12 cellular contexts compared by ENCODE assay signal in the genomic region with DNA sequence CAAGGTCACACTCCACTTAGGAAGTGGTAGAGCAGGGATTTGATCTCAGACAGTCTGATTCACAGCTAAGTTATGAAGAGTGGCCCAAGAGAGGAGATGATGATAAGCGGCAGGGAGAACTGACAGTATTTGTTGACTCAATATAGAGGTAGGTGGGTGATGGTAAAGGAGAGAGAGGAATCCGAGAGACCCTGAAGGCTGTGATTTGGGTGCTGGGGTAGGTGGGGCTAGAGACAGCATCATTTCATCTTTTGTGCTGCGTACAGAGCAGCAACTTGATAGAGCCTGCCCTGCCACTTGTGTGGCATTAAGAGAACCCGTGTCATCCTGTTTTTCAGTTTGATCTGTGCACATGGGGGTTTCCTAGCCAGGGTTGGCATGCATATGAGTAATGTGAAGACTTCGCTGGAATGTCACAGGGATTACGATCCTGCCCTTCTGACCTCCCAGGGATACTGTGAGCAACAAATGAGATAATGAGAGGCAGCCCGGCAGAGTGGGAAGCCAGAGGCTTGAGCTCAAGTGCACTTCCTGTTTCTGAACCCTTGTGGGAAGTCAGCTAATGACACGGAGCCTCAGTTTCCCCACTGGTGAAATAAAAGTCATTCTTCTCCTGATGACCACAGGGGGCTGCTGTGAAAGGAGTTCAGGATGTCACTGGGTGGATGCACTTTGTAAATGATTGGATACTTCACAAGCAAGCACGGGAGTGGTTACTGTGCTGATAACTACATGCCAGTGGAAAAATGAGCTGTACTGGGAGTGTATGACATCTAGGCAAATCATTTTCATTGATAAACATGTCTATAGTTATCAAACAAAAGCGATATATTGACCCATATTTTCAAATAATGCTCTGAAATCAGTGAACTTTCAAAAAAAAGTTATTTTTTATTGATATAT. TPM values are rescaled to one million over a fixed set of nuclear protein-coding genes. Genes with fewer than 3 reads are reported as not detected.
DNase-seq lines count a peak whose midpoint lies in the region; ATAC-seq and TF ChIP-seq lines count a peak whose summit lies in the region.
"Had no signal": no experiment of that assay in that cellular context is flagged by ENCODE, and none has a peak within 500 bp of the region (broad histone marks: within the 10 kb centered on the region; RNA-seq: fewer than 3 reads in every experiment).

No MANE protein-coding gene starts in this region.

- no peak overlapping the region for H3K4me3 Mint-ChIP-seq in chondrocyte (ENCODE audit: unreplicated experiment)
- H3K4me3 Mint-ChIP-seq: activated CD4-positive, alpha-beta T cell treated with anti-CD3 and anti-CD28 coated beads, Interleukin-2, amount 10 ng/mL, durations not matched to agents 7 days and 5 days; activated naive CD4-positive, alpha-beta T cell treated with anti-CD3 and anti-CD28 coated beads, Interleukin-2, amount 10 ng/mL, durations not matched to agents 7 days and 5 days; naive thymus-derived CD8-positive, alpha-beta T cell had no signal

- peak overlapping the region; percentile 58 for H3K27ac Mint-ChIP-seq in chondrocyte (ENCODE audit: unreplicated experiment)
- H3K27ac Mint-ChIP-seq: activated CD4-positive, alpha-beta T cell treated with anti-CD3 and anti-CD28 coated beads, Interleukin-2, amount 10 ng/mL, durations not matched to agents 7 days and 5 days; activated naive CD4-positive, alpha-beta T cell treated with anti-CD3 and anti-CD28 coated beads, Interleukin-2, amount 10 ng/mL, durations not matched to agents 7 days and 5 days; naive thymus-derived CD8-positive, alpha-beta T cell had no signal

- no peak for TF ChIP-seq CTCF in chondrocyte (IDR thresholded peaks at IDR 0.05)

- no peaks in the 10 kb centered on the region for H3K36me3 Mint-ChIP-seq in chondrocyte (ENCODE audit: low read depth)
- H3K36me3 Mint-ChIP-seq: activated naive CD4-positive, alpha-beta T cell treated with anti-CD3 and anti-CD28 coated beads, Interleukin-2, amount 10 ng/mL, durations not matched to agents 7 days and 5 days; naive thymus-derived CD8-positive, alpha-beta T cell had no signal

- 54 to 55% methylated on average over 8 of the region's 10 CpGs for WGBS in mesodermal cell (ENCODE audit: insufficient coverage in 2 of 2), 2 experiments

- DNase-seq in CD1c-positive myeloid dendritic cell (ENCODE audit: extremely low spot score) = peak; percentile 15
- DNase-seq in LHCN-M2 (ENCODE audit: low read depth) = peak; percentile 93
- DNase-seq in chondrocyte (ENCODE audit: low spot score) = no peak
- no peak for DNase-seq in NCI-H526 treated with DMSO at 0.1 percent for 48 hours (lab: John Stamatoyannopoulos, UW)
- DNase-seq in NCI-H2171 treated with DMSO at 0.1 percent for 48 hours (lab: John Stamatoyannopoulos, UW) = no peak
- no peak for DNase-seq in NCI-H2081 (lab: John Stamatoyannopoulos, UW)
- DNase-seq: activated CD4-positive, alpha-beta T cell treated with anti-CD3 and anti-CD28 coated beads, Interleukin-2, amount 10 ng/mL, durations not matched to agents 7 days and 5 days; activated naive CD4-positive, alpha-beta T cell treated with anti-CD3 and anti-CD28 coated beads, Interleukin-2, amount 10 ng/mL, durations not matched to agents 7 days and 5 days; naive thymus-derived CD8-positive, alpha-beta T cell; stimulated activated naive CD8-positive, alpha-beta T cell treated with anti-CD3 and anti-CD28 coated beads, Interleukin-15, Interleukin-2, amounts not matched to agents 100 U/mL and 50 U/mL, for 24 hours had no signal

- ATAC-seq in HG03457 (IDR thresholded peaks at IDR 0.05; ENCODE audit: unreplicated experiment) = no peak
- ATAC-seq: naive thymus-derived CD8-positive, alpha-beta T cell; stimulated activated naive CD8-positive, alpha-beta T cell treated with anti-CD3 and anti-CD28 coated beads, Interleukin-15, Interleukin-2, amounts not matched to agents 100 U/mL and 50 U/mL, for 24 hours had no signal

- H3K36me3 ChIP-seq in mesodermal cell (ENCODE audit: control insufficient read depth, insufficient read depth, low read length) = no peaks in the 10 kb centered on the region

- H3K27me3 Mint-ChIP-seq in chondrocyte (ENCODE audit: low read depth) = no peaks in the 10 kb centered on the region
- H3K27me3 Mint-ChIP-seq: activated naive CD4-positive, alpha-beta T cell treated with anti-CD3 and anti-CD28 coated beads, Interleukin-2, amount 10 ng/mL, durations not matched to agents 7 days and 5 days had no signal

- no peaks in the 10 kb centered on the region for H3K9me3 ChIP-seq in mesodermal cell (ENCODE audit: control insufficient read depth, low read length)

- H3K4me3 ChIP-seq in mesodermal cell (ENCODE audit: extremely low read depth, insufficient read depth, low read length, poor library complexity, severe bottlenecking) = no peak overlapping the region

- H3K27ac ChIP-seq in mesodermal cell (ENCODE audit: low read depth, low read length, severe bottlenecking) = peak overlapping the region; percentile 97

- H3K4me1 ChIP-seq in mesodermal cell (ENCODE audit: control insufficient read depth, insufficient read depth, low read length, poor library complexity, severe bottlenecking) = peaks cover 28% of the 10 kb centered on the region

- no peaks in the 10 kb centered on the region for H3K9me3 Mint-ChIP-seq in chondrocyte (ENCODE audit: low read depth)
- H3K9me3 Mint-ChIP-seq: activated CD4-positive, alpha-beta T cell treated with anti-CD3 and anti-CD28 coated beads, Interleukin-2, amount 10 ng/mL, durations not matched to agents 7 days and 5 days; activated naive CD4-positive, alpha-beta T cell treated with anti-CD3 and anti-CD28 coated beads, Interleukin-2, amount 10 ng/mL, durations not matched to agents 7 days and 5 days; naive thymus-derived CD8-positive, alpha-beta T cell had no signal

- H3K4me1 Mint-ChIP-seq in chondrocyte (ENCODE audit: low read depth) = peaks cover 17% of the 10 kb centered on the region
- H3K4me1 Mint-ChIP-seq: activated naive CD4-positive, alpha-beta T cell treated with anti-CD3 and anti-CD28 coated beads, Interleukin-2, amount 10 ng/mL, durations not matched to agents 7 days and 5 days; naive thymus-derived CD8-positive, alpha-beta T cell had no signal

RNA-seq across cellular contexts. Expression of a gene that starts 59.5 kb away (rescaled TPM):
- not detected in 2 replicates for total RNA-seq in LHCN-M2 (2014; rRNA removed)
- polyA plus RNA-seq in LHCN-M2 (2012) = not detected
- total RNA-seq in chondrocyte = 0.64 to 1.4 TPM (median 1.3 TPM) in 3 replicates
- polyA plus RNA-seq in mesodermal cell (2013, experiment 1 of 2) = 0.11 TPM
- 0.40 TPM for polyA plus RNA-seq in mesodermal cell (2013, experiment 2 of 2)
- polyA plus RNA-seq: naive thymus-derived CD8-positive, alpha-beta T cell had no signal

Comparison
In these comparisons a context has a peak if more than half of its experiments do, and no peak if none do; other contexts are left out.
1. DNase-seq: peak in CD1c-positive myeloid dendritic cell (single experiment) and LHCN-M2 (single experiment); none in chondrocyte (single experiment), NCI-H526 treated with DMSO at 0.1 percent for 48 hours (single experiment), NCI-H2171 treated with DMSO at 0.1 percent for 48 hours (single experiment) and NCI-H2081 (0 of 2).